1 cellular context compared by ENCODE assay signal in the genomic region with DNA sequence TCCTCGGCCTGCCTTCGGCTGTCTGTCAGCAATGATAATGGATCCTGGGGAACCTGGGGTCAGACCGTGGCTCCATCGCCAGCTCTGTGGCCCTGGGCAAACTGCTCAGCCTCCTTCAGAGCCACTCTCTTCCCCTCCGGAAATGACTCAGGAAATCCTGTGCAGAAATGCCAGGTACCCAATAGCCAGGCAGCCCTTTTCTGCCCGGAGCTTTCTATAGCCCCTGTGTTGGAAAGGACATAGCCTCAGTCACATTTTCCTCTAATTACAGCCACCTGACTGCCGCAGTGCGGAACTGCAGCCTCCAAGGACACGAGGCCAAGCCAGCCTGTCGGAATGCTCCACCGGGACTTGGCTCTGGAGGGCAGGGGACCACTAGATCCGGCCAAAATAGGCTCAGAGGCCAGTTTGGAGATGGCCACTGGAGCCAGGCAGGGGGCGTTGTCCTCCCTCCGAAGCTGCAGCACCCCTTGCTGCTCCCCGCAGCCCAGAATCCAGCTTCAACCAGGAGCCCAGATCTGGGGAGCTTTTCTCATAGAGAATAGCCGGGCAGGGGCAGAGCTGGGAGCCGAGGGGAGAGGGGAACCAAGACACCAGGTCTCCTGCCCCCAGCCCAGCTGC.
TF ChIP-seq lines count a peak whose summit lies in the region.

No MANE protein-coding gene starts in this region.

TF ChIP-seq in K562, 482 proteins besides CTCF, POLR2A, EP300 and RAD21:
- TF ChIP-seq, protein P1, sequence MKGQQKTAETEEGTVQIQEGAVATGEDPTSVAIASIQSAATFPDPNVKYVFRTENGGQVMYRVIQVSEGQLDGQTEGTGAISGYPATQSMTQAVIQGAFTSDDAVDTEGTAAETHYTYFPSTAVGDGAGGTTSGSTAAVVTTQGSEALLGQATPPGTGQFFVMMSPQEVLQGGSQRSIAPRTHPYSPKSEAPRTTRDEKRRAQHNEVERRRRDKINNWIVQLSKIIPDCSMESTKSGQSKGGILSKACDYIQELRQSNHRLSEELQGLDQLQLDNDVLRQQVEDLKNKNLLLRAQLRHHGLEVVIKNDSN (CRISPR knock-in tag; IDR thresholded peaks at IDR 0.05) = no peak
- TF ChIP-seq, protein P2, sequence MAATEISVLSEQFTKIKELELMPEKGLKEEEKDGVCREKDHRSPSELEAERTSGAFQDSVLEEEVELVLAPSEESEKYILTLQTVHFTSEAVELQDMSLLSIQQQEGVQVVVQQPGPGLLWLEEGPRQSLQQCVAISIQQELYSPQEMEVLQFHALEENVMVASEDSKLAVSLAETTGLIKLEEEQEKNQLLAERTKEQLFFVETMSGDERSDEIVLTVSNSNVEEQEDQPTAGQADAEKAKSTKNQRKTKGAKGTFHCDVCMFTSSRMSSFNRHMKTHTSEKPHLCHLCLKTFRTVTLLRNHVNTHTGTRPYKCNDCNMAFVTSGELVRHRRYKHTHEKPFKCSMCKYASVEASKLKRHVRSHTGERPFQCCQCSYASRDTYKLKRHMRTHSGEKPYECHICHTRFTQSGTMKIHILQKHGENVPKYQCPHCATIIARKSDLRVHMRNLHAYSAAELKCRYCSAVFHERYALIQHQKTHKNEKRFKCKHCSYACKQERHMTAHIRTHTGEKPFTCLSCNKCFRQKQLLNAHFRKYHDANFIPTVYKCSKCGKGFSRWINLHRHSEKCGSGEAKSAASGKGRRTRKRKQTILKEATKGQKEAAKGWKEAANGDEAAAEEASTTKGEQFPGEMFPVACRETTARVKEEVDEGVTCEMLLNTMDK (IDR thresholded peaks at IDR 0.05; ENCODE audit: borderline replicate concordance, insufficient read depth, low read depth, low read length, poor library complexity, severe bottlenecking) = peak; percentile 21
